2 cellular contexts compared by ENCODE assay signal in genomic region chr1:97010865-97011264, GRCh38.
TF ChIP-seq lines count a peak whose summit lies in the region.

No MANE protein-coding gene starts in this region.

TF ChIP-seq in SK-N-SH, 30 proteins besides CTCF, POLR2A, EP300 and RAD21:
- TF ChIP-seq, protein P1, sequence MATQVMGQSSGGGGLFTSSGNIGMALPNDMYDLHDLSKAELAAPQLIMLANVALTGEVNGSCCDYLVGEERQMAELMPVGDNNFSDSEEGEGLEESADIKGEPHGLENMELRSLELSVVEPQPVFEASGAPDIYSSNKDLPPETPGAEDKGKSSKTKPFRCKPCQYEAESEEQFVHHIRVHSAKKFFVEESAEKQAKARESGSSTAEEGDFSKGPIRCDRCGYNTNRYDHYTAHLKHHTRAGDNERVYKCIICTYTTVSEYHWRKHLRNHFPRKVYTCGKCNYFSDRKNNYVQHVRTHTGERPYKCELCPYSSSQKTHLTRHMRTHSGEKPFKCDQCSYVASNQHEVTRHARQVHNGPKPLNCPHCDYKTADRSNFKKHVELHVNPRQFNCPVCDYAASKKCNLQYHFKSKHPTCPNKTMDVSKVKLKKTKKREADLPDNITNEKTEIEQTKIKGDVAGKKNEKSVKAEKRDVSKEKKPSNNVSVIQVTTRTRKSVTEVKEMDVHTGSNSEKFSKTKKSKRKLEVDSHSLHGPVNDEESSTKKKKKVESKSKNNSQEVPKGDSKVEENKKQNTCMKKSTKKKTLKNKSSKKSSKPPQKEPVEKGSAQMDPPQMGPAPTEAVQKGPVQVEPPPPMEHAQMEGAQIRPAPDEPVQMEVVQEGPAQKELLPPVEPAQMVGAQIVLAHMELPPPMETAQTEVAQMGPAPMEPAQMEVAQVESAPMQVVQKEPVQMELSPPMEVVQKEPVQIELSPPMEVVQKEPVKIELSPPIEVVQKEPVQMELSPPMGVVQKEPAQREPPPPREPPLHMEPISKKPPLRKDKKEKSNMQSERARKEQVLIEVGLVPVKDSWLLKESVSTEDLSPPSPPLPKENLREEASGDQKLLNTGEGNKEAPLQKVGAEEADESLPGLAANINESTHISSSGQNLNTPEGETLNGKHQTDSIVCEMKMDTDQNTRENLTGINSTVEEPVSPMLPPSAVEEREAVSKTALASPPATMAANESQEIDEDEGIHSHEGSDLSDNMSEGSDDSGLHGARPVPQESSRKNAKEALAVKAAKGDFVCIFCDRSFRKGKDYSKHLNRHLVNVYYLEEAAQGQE (IDR thresholded peaks at IDR 0.05; ENCODE audit: low read depth, low read length): no peak
- no peak for TF ChIP-seq JUND (IDR thresholded peaks at IDR 0.05)
- no peak for TF ChIP-seq RCOR1 (IDR thresholded peaks at IDR 0.05; ENCODE audit: low read length)
- TF ChIP-seq TCF12 (IDR thresholded peaks at IDR 0.05): no peak
- no peak for TF ChIP-seq IRF3 (IDR thresholded peaks at IDR 0.05; ENCODE audit: low read depth, low read length)
- TF ChIP-seq YY1 (IDR thresholded peaks at IDR 0.05; ENCODE audit: low read depth): no peak
- no peak for TF ChIP-seq RXRA (IDR thresholded peaks at IDR 0.05; ENCODE audit: borderline replicate concordance, low read depth)
- no peak for TF ChIP-seq TAF1 (IDR thresholded peaks at IDR 0.05; ENCODE audit: borderline replicate concordance, low read depth, low read length)

TF ChIP-seq in SK-N-SH treated with all-trans-retinoic acid at 6 μM for 48 hours, 23 proteins besides CTCF, POLR2A, EP300 and RAD21 (continued from another document):
- TF ChIP-seq GLIS3 (CRISPR knock-in tag; IDR thresholded peaks at IDR 0.05) (no peak), ZFP3 (CRISPR knock-in tag; IDR thresholded peaks at IDR 0.05) (no peak), ZC3H10 (CRISPR knock-in tag; IDR thresholded peaks at IDR 0.05) (no peak), ISL1 (CRISPR knock-in tag; IDR thresholded peaks at IDR 0.05) (no peak), PATZ1 (CRISPR knock-in tag; IDR thresholded peaks at IDR 0.05; ENCODE audit: borderline replicate concordance) (no peak), ESRRG (CRISPR knock-in tag; IDR thresholded peaks at IDR 0.05) (no peak), ZNF565 (CRISPR knock-in tag; conservative IDR thresholded peaks at IDR 0.05; ENCODE audit: low read depth) (no peak), ZFP30 (CRISPR knock-in tag; IDR thresholded peaks at IDR 0.05) (no peak), ZNF70 (CRISPR knock-in tag; IDR thresholded peaks at IDR 0.05) (no peak), OSR1 (CRISPR knock-in tag; IDR thresholded peaks at IDR 0.05) (no peak), TCF4 (CRISPR knock-in tag; IDR thresholded peaks at IDR 0.05; ENCODE audit: borderline replicate concordance) (no peak), CSRNP3 (CRISPR knock-in tag; IDR thresholded peaks at IDR 0.05) (no peak), ARNTL (CRISPR knock-in tag; IDR thresholded peaks at IDR 0.05; ENCODE audit: borderline replicate concordance, low read depth) (no peak)
- TF ChIP-seq, protein P2, sequence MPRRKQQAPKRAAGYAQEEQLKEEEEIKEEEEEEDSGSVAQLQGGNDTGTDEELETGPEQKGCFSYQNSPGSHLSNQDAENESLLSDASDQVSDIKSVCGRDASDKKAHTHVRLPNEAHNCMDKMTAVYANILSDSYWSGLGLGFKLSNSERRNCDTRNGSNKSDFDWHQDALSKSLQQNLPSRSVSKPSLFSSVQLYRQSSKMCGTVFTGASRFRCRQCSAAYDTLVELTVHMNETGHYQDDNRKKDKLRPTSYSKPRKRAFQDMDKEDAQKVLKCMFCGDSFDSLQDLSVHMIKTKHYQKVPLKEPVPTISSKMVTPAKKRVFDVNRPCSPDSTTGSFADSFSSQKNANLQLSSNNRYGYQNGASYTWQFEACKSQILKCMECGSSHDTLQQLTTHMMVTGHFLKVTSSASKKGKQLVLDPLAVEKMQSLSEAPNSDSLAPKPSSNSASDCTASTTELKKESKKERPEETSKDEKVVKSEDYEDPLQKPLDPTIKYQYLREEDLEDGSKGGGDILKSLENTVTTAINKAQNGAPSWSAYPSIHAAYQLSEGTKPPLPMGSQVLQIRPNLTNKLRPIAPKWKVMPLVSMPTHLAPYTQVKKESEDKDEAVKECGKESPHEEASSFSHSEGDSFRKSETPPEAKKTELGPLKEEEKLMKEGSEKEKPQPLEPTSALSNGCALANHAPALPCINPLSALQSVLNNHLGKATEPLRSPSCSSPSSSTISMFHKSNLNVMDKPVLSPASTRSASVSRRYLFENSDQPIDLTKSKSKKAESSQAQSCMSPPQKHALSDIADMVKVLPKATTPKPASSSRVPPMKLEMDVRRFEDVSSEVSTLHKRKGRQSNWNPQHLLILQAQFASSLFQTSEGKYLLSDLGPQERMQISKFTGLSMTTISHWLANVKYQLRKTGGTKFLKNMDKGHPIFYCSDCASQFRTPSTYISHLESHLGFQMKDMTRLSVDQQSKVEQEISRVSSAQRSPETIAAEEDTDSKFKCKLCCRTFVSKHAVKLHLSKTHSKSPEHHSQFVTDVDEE (CRISPR knock-in tag; IDR thresholded peaks at IDR 0.05): no peak
